ENCODE assay signal across 29 cellular contexts in genomic region chr19:8457209-8457608, GRCh38. TPM values are rescaled to one million over a fixed set of nuclear protein-coding genes. Genes with fewer than 3 reads are reported as not detected.
DNase-seq lines count a peak whose midpoint lies in the region; ATAC-seq, FAIRE-seq and TF ChIP-seq lines count a peak whose summit lies in the region.
"Had no signal": no experiment of that assay in that cellular context is flagged by ENCODE, and none has a peak within 500 bp of the region (broad histone marks: within the 10 kb centered on the region; RNA-seq: fewer than 3 reads in every experiment).

No MANE protein-coding gene starts in this region.

- peaks cover 35% of the 10 kb centered on the region for H3K4me1 Mint-ChIP-seq in neural progenitor cell

- H2AFZ ChIP-seq in neural progenitor cell (replicated peaks) = no peak overlapping the region

- H3K4me3 ChIP-seq in A549 (no peak overlapping the region), neural progenitor cell (no peak overlapping the region)
- H3K4me3 ChIP-seq: adrenal gland, body of pancreas, left lung, ovary, SJSA1 had no signal

- peak overlapping the region; percentile 73; the same call in 2 of the 3 replicates for H3K4me2 ChIP-seq in A549
- peak overlapping the region; percentile 2 for H3K4me2 ChIP-seq in neural progenitor cell

- no peak for TF ChIP-seq POLR2A in A549 (IDR thresholded peaks at IDR 0.05; ENCODE audit: low read length)

- H3K27ac ChIP-seq in 22Rv1 (peak overlapping the region; percentile 51; the same call in 1 of the 2 replicates), A549 (no peak overlapping the region), neural progenitor cell (no peak overlapping the region)
- H3K27ac ChIP-seq: adrenal gland, left lung, ovary, SJSA1 had no signal

- H3K36me3 ChIP-seq in neural progenitor cell = peaks cover 14% of the 10 kb centered on the region
- H3K36me3 ChIP-seq: ovary had no signal

- peaks cover 100% of the 10 kb centered on the region for H4K20me1 ChIP-seq in neural progenitor cell (ENCODE audit: low read depth)

- H3K27me3 ChIP-seq in neural progenitor cell = no peaks in the 10 kb centered on the region
- H3K27me3 ChIP-seq: adrenal gland, body of pancreas, dorsolateral prefrontal cortex, left lung, ovary, SJSA1 had no signal

- no peak for TF ChIP-seq EP300 in A549 (IDR thresholded peaks at IDR 0.05)

- DNase-seq in A549 (ENCODE audit: low read depth in 1 of 2, low spot score in 1 of 2) (no peak), neural progenitor cell (ENCODE audit: low spot score) (no peak), NCI-H2196 treated with DMSO at 0.1 percent for 48 hours (lab: John Stamatoyannopoulos, UW; ENCODE audit: unreplicated experiment) (no peak), DMS153 (lab: John Stamatoyannopoulos, UW) (no peak)
- DNase-seq: activated CD8-positive, alpha-beta T cell treated with anti-CD3 and anti-CD28 coated beads, Interleukin-2, amount 10 ng/mL, durations not matched to agents 7 days and 5 days; activated naive CD4-positive, alpha-beta T cell treated with Interleukin-2 at 50 U/mL for 16 hours; adrenal gland; body of pancreas; cerebellar nuclear complex; dorsolateral prefrontal cortex; left lung; midbrain; naive thymus-derived CD4-positive, alpha-beta T cell; NCI-H1105; NCI-H187 treated with DMSO at 0.1 percent for 48 hours; NCI-H2171 treated with DMSO at 0.1 percent for 48 hours; NCI-H524 treated with DMSO at 0.1 percent for 48 hours; ovary; retina; small intestine; stimulated activated CD4-positive, alpha-beta T cell treated with anti-CD3 and anti-CD28 coated beads, Interleukin-1b, Interleukin-23, amount 100 ng/mL, for 48 hours had no signal

- no peak for FAIRE-seq in A549 (lab: Jason Lieb, UNC)
- FAIRE-seq: small intestine, TTC549 had no signal

- TF ChIP-seq CTCF in 22Rv1 (IDR thresholded peaks at IDR 0.05) (no peak), A549 (IDR thresholded peaks at IDR 0.05) (no peak), neural progenitor cell (IDR thresholded peaks at IDR 0.05) (no peak)

- H3K27me3 Mint-ChIP-seq in neural progenitor cell (ENCODE audit: insufficient read depth, low read depth) = peaks cover 3% of the 10 kb centered on the region
- H3K27me3 Mint-ChIP-seq: naive thymus-derived CD4-positive, alpha-beta T cell had no signal

- H3K4me3 Mint-ChIP-seq in neural progenitor cell = no peak overlapping the region
- H3K4me3 Mint-ChIP-seq: activated CD8-positive, alpha-beta T cell treated with anti-CD3 and anti-CD28 coated beads, Interleukin-2, amount 10 ng/mL, durations not matched to agents 7 days and 5 days had no signal

- peaks cover 24% of the 10 kb centered on the region for H3K36me3 Mint-ChIP-seq in neural progenitor cell

- WGBS in A549 (ENCODE audit: missing lambda C conversion rate) = 88% methylated on average over 3 of the region's 3 CpGs

- CTCF ChIA-PET in A549 (lab: Yijun Ruan, JAX) = interaction anchor here (1.7 to 2.0 kb wide), 2 partner anchors 44 to 103 kb away, joined by 6 read pairs; partner anchors contain the start of gene MARCHF2

- peaks cover 31% of the 10 kb centered on the region for H3F3A ChIP-seq in neural progenitor cell (ENCODE audit: low read depth)

- no peak for ATAC-seq in A549
- no peak for ATAC-seq in SK-N-SH treated with all-trans-retinoic acid at 6 μM for 48 hours
- ATAC-seq in HG03469 (IDR thresholded peaks at IDR 0.05; ENCODE audit: unreplicated experiment) = no peak
- ATAC-seq: activated CD8-positive, alpha-beta T cell treated with anti-CD3 and anti-CD28 coated beads, Interleukin-2, amount 10 ng/mL, durations not matched to agents 7 days and 5 days; body of pancreas; left lung; naive thymus-derived CD4-positive, alpha-beta T cell had no signal

- H3K9me3 ChIP-seq in A549 (no peaks in the 10 kb centered on the region), neural progenitor cell (ENCODE audit: low read depth) (no peaks in the 10 kb centered on the region)
- H3K9me3 ChIP-seq: adrenal gland, body of pancreas, left lung, ovary, SJSA1 had no signal

- H3K9me3 Mint-ChIP-seq in neural progenitor cell = no peaks in the 10 kb centered on the region
- H3K9me3 Mint-ChIP-seq: naive thymus-derived CD4-positive, alpha-beta T cell had no signal

- peaks cover 100% of the 10 kb centered on the region for H3K79me2 ChIP-seq in neural progenitor cell (ENCODE audit: low read depth)

- no peak for TF ChIP-seq RAD21 in A549 (conservative IDR thresholded peaks at IDR 0.05 in 1 of 2, IDR thresholded peaks at IDR 0.05 in 1 of 2)

- no peak overlapping the region for H3K27ac Mint-ChIP-seq in neural progenitor cell
- H3K27ac Mint-ChIP-seq: activated CD8-positive, alpha-beta T cell treated with anti-CD3 and anti-CD28 coated beads, Interleukin-2, amount 10 ng/mL, durations not matched to agents 7 days and 5 days had no signal

- H3K4me1 ChIP-seq in A549 (peaks cover 82% of the 10 kb centered on the region), neural progenitor cell (peaks cover 31% of the 10 kb centered on the region)

- POLR2A ChIA-PET in A549 (lab: Yijun Ruan, JAX) = interaction anchor here (2.0 kb wide), 1 partner anchor 57 kb away, joined by 5 read pairs; the partner anchor contains the start of gene ZNF414

- peak overlapping the region; percentile 2 for H3K9ac ChIP-seq in neural progenitor cell

TF ChIP-seq in A549, 52 proteins besides CTCF, POLR2A, EP300 and RAD21 (continues in another document):
- TF ChIP-seq HDAC2 (IDR thresholded peaks at IDR 0.05) (no peak), JUNB (IDR thresholded peaks at IDR 0.05) (no peak), TFCP2L1 (CRISPR knock-in tag; IDR thresholded peaks at IDR 0.05) (no peak), ZNF302 (CRISPR knock-in tag; IDR thresholded peaks at IDR 0.05) (no peak), MAZ (IDR thresholded peaks at IDR 0.05; ENCODE audit: borderline replicate concordance, low read depth, low read length) (no peak), MAX (IDR thresholded peaks at IDR 0.05) (no peak), E2F6 (IDR thresholded peaks at IDR 0.05; ENCODE audit: borderline replicate concordance, low read depth) (no peak), MAFK (IDR thresholded peaks at IDR 0.05; ENCODE audit: partially characterized antibody) (no peak)

TF ChIP-seq in SK-N-SH treated with all-trans-retinoic acid at 6 μM for 48 hours, 23 proteins besides CTCF, POLR2A, EP300 and RAD21:
- TF ChIP-seq ISL1 (CRISPR knock-in tag; IDR thresholded peaks at IDR 0.05) = 0 out of 2 replicates have a peak, but pooled peaks have one; percentile 20
- no peak for TF ChIP-seq ZFP30 (CRISPR knock-in tag; IDR thresholded peaks at IDR 0.05)
TF ChIP-seq in SK-N-SH treated with all-trans-retinoic acid at 6 μM for 48 hours: peak in this region for 1.

RNA-seq across cellular contexts. Expression of gene HNRNPM, which starts 12.4 kb away (rescaled TPM):
- polyA plus RNA-seq in A549 (2011; rRNA removed) (94.1 and 168 TPM in 2 replicates), A549 (2017; fragmentation: RNase III; extraction: RNeasy Plus Mini Kit Qiagen cat#74134 plus additional on column Dnase treatment) (334 to 352 TPM (median 348 TPM) in 3 replicates)
- 354 and 442 TPM in 2 replicates for polyA plus RNA-seq in A549 (2012; cell fraction: cytosol; rRNA removed)
- polyA plus RNA-seq in A549 (2012; cell fraction: nucleus; rRNA removed) = 454 and 781 TPM in 2 replicates
- polyA minus RNA-seq in A549 (2011; rRNA and poly(A)+ RNA removed) = 44.2 and 49.0 TPM in 2 replicates
- total RNA-seq in neural progenitor cell (ENCODE audit: low replicate concordance) = 118 and 156 TPM in 2 replicates

RNA-seq across cellular contexts. Expression of gene MARCHF2, which starts 44.1 kb away (rescaled TPM):
- 12.4 and 12.8 TPM in 2 replicates for polyA plus RNA-seq in A549 (2011; rRNA removed)
- polyA plus RNA-seq in A549 (2012; cell fraction: cytosol; rRNA removed) = 20.7 and 33.3 TPM in 2 replicates
- polyA plus RNA-seq in A549 (2012; cell fraction: nucleus; rRNA removed) = 33.1 and 33.6 TPM in 2 replicates
- polyA plus RNA-seq in A549 (2017; fragmentation: RNase III; extraction: RNeasy Plus Mini Kit Qiagen cat#74134 plus additional on column Dnase treatment) = 13.1 to 15.3 TPM (median 13.2 TPM) in 3 replicates
- polyA minus RNA-seq in A549 (2011; rRNA and poly(A)+ RNA removed) = 16.7 and 27.6 TPM in 2 replicates
- 27.0 and 72.7 TPM in 2 replicates for total RNA-seq in neural progenitor cell (ENCODE audit: low replicate concordance)

RNA-seq across cellular contexts. Expression of gene PRAM1, which starts 45.2 kb away (rescaled TPM):
- 0.07 TPM in 1 of 2 replicates, not detected in the other for polyA plus RNA-seq in A549 (2011; rRNA removed)
- polyA plus RNA-seq in A549 (2012; cell fraction: cytosol; rRNA removed) = 0.05 TPM in 2 replicates
- 0.49 and 0.56 TPM in 2 replicates for polyA plus RNA-seq in A549 (2012; cell fraction: nucleus; rRNA removed)
- 0.08 to 0.28 TPM (median 0.13 TPM) in 3 replicates for polyA plus RNA-seq in A549 (2017; fragmentation: RNase III; extraction: RNeasy Plus Mini Kit Qiagen cat#74134 plus additional on column Dnase treatment)
- polyA minus RNA-seq in A549 (2011; rRNA and poly(A)+ RNA removed) = not detected in 2 replicates
- 0.22 and 0.56 TPM in 2 replicates for total RNA-seq in neural progenitor cell (ENCODE audit: low replicate concordance)
- total RNA-seq: H4, M059J, RPMI7951, SJSA1 had no signal

RNA-seq across cellular contexts. Expression of gene ZNF414, which starts 56.8 kb away (rescaled TPM):
- 2.8 and 3.3 TPM in 2 replicates for polyA plus RNA-seq in A549 (2011; rRNA removed)
- polyA plus RNA-seq in A549 (2012; cell fraction: cytosol; rRNA removed) = 16.0 and 17.8 TPM in 2 replicates
- polyA plus RNA-seq in A549 (2012; cell fraction: nucleus; rRNA removed) = 23.4 and 38.8 TPM in 2 replicates
- 20.0 to 22.1 TPM (median 21.5 TPM) in 3 replicates for polyA plus RNA-seq in A549 (2017; fragmentation: RNase III; extraction: RNeasy Plus Mini Kit Qiagen cat#74134 plus additional on column Dnase treatment)
- polyA minus RNA-seq in A549 (2011; rRNA and poly(A)+ RNA removed) = 0.99 and 4.4 TPM in 2 replicates
- total RNA-seq in neural progenitor cell (ENCODE audit: low replicate concordance) = 1.8 and 8.9 TPM in 2 replicates
